In genomic region chr7:25353191-25353590, GRCh38 we compare ENCODE assay signal across 25 cellular contexts.
"Had no signal": no experiment of that assay in that cellular context is flagged by ENCODE, and none has a peak within 500 bp of the region (broad histone marks: within the 10 kb centered on the region; RNA-seq: fewer than 3 reads in every experiment).

No MANE protein-coding gene starts in this region.

- H2AFZ ChIP-seq: PC-9 had no signal

- H3K9me3 ChIP-seq: ascending aorta, MG63 had no signal

- ATAC-seq: activated CD4-positive, alpha-beta T cell treated with anti-CD3 and anti-CD28 coated beads for 36 hours; activated CD8-positive, alpha-beta T cell treated with anti-CD3 and anti-CD28 coated beads, Interleukin-2, amount 10 ng/mL, durations not matched to agents 7 days and 5 days; K562 had no signal

- H3K4me2 ChIP-seq: PC-9 had no signal

- H3K36me3 ChIP-seq: ascending aorta, MG63 had no signal

- DNase-seq: activated CD4-positive, alpha-beta T cell treated with anti-CD3 and anti-CD28 coated beads for 36 hours; activated CD4-positive, alpha-beta T cell treated with anti-CD3 and anti-CD28 coated beads, Interleukin-2, amount 10 ng/mL, durations not matched to agents 7 days and 5 days; activated CD4-positive, alpha-beta T cell treated with anti-CD3 and anti-CD28 coated beads, Interleukin-2, amount 50 U/mL, for 48 hours; activated CD8-positive, alpha-beta T cell treated with anti-CD3 and anti-CD28 coated beads, Interleukin-2, amount 10 ng/mL, durations not matched to agents 7 days and 5 days; activated gamma-delta T cell; activated naive CD4-positive, alpha-beta T cell treated with Interleukin-2 at 50 U/mL for 16 hours; activated naive CD8-positive, alpha-beta T cell treated with anti-CD3 and anti-CD28 coated beads, Interleukin-2, amount 10 ng/mL, durations not matched to agents 7 days and 5 days; activated T-cell treated with anti-CD3 and anti-CD28 coated beads, Interleukin-2, amount 50 U/mL, for 24 hours; amygdala; caudate nucleus; MG63; NCI-H1048; NCI-H1105 treated with DMSO at 0.1 percent for 48 hours; NCI-H1436; NCI-H1694; NCI-H1930; NCI-H2081 treated with DMSO at 0.1 percent for 48 hours; NCI-H345; NCI-H524 treated with DMSO at 0.1 percent for 48 hours; NCI-H748 treated with DMSO at 0.1 percent for 48 hours; NK-92 treated with Interleukin-12 subunit alpha and Interleukin-12 subunit beta, amount 100 ng/mL, for 24 hours; PC-9; Right ventricle myocardium superior had no signal

- H3K4me3 ChIP-seq: ascending aorta, K562, MG63, PC-9 had no signal

- H3K4me1 ChIP-seq: ascending aorta had no signal

- H3K27ac ChIP-seq: ascending aorta, PC-9 had no signal

- H3K27me3 ChIP-seq: ascending aorta had no signal
